8 cellular contexts compared by ENCODE assay signal in genomic region chr2:112584134-112584890, GRCh38. TPM values are rescaled to one million over a fixed set of nuclear protein-coding genes. Genes with fewer than 3 reads are reported as not detected.
A peak's percentile ranks its signal among the peaks of the same experiment; 100 is the strongest.
DNase-seq lines count a peak whose midpoint lies in the region; ATAC-seq and TF ChIP-seq lines count a peak whose summit lies in the region.

CHCHD5 (plus strand) TSS chr2:112584609; CDS start chr2:112584648, 39 bp downstream.

- peak within 1 kb of the TSS; percentile 86 to 95 for H3K4me3 Mint-ChIP-seq in H9
- H3K4me3 Mint-ChIP-seq in stimulated activated naive CD8-positive, alpha-beta T cell treated with anti-CD3 and anti-CD28 coated beads, Interleukin-15, amount 100 ng/mL, for 72 hours, result peak within 1 kb of the TSS; percentile 96 to 97

- H3K4me1 ChIP-seq in ES-I3 (ENCODE audit: insufficient read depth, low read length) (peaks cover 7% of the 10 kb centered on the region; the same call in 1 of the 2 replicates), H9 (ENCODE audit: insufficient read depth, low read length) (no peaks in the 10 kb centered on the region), MM.1S (ENCODE audit: low read length) (peaks cover 12% of the 10 kb centered on the region), SJCRH30 (peaks cover 6% of the 10 kb centered on the region; the same call in 1 of the 2 replicates)

- H3K27ac ChIP-seq in H9 (ENCODE audit: insufficient read length, low read depth, low read length), result peak within 1 kb of the TSS; percentile 79
- H3K27ac ChIP-seq in MM.1S (ENCODE audit: low read length), result peak within 1 kb of the TSS; percentile 99
- peak within 1 kb of the TSS; percentile 94 for H3K27ac ChIP-seq in SJCRH30
- H3K27ac ChIP-seq in neural cell (ENCODE audit: low read length), result peak within 1 kb of the TSS; percentile 93

- peak within 1 kb of the TSS; percentile 30 for H2BK5ac ChIP-seq in H9 (ENCODE audit: insufficient read length, low read length)

- TF ChIP-seq RAD21 in neural cell (conservative IDR thresholded peaks at IDR 0.05), result no peak

- peaks cover 5% of the 10 kb centered on the region for H3K36me3 ChIP-seq in ES-I3 (ENCODE audit: insufficient read depth, low read length)
- H3K36me3 ChIP-seq in MM.1S (replicated peaks; ENCODE audit: insufficient read depth, low read length), result no peaks in the 10 kb centered on the region
- no peaks in the 10 kb centered on the region; the same call in 1 of the 2 replicates for H3K36me3 ChIP-seq in SJCRH30
- no peaks in the 10 kb centered on the region for H3K36me3 ChIP-seq in neural cell (ENCODE audit: insufficient read depth, low read length)

- H3T11ph ChIP-seq in H9 (ENCODE audit: low read length), result no peak within 1 kb of the TSS

- H3F3A ChIP-seq in MM.1S (ENCODE audit: insufficient read depth, low read length), result peaks cover 26% of the 10 kb centered on the region
- no peaks in the 10 kb centered on the region for H3F3A ChIP-seq in neural cell (ENCODE audit: insufficient read depth, low read length, poor library complexity, severe bottlenecking)

- no peak within 1 kb of the TSS for H2BK20ac ChIP-seq in H9 (ENCODE audit: low read depth, low read length, poor library complexity, severe bottlenecking)

- H3K27me3 Mint-ChIP-seq in H9 (ENCODE audit: low read depth), result no peaks in the 10 kb centered on the region; the same call in 1 of the 2 replicates
- H3K27me3 Mint-ChIP-seq in stimulated activated naive CD8-positive, alpha-beta T cell treated with anti-CD3 and anti-CD28 coated beads, Interleukin-15, amount 100 ng/mL, for 72 hours, result no peaks in the 10 kb centered on the region

- H3K9ac ChIP-seq in ES-I3 (ENCODE audit: low read depth, low read length), result peak within 1 kb of the TSS; percentile 75
- H3K9ac ChIP-seq in H9 (ENCODE audit: extremely low read depth, insufficient read length, low read length), result peak within 1 kb of the TSS; percentile 90
- H3K9ac ChIP-seq in MM.1S (ENCODE audit: low read length), result peak within 1 kb of the TSS; percentile 79
- H3K9ac ChIP-seq in neural cell (ENCODE audit: low read length), result peak within 1 kb of the TSS; percentile 86

- H3K9me2 ChIP-seq in MM.1S (replicated peaks; ENCODE audit: insufficient read depth, low read length) (no peaks in the 10 kb centered on the region), neural cell (ENCODE audit: insufficient read depth, low read length) (no peaks in the 10 kb centered on the region)

- H2AFZ ChIP-seq in H9 (ENCODE audit: low read length) (no peak within 1 kb of the TSS), MM.1S (ENCODE audit: low read length) (peak within 1 kb of the TSS; percentile 76), neural cell (ENCODE audit: low read depth, low read length) (peak within 1 kb of the TSS; percentile 88)

- H2BK15ac ChIP-seq in H9 (ENCODE audit: low read depth, low read length), result peak within 1 kb of the TSS; percentile 18; the same call in 1 of the 2 replicates

- peak within 1 kb of the TSS; percentile 99 to 100 (median 99) for H3K27ac Mint-ChIP-seq in H9
- H3K27ac Mint-ChIP-seq in stimulated activated naive CD8-positive, alpha-beta T cell treated with anti-CD3 and anti-CD28 coated beads, Interleukin-15, amount 100 ng/mL, for 72 hours, result peak within 1 kb of the TSS; percentile 98 to 99

- peak within 1 kb of the TSS; percentile 28; the same call in 1 of the 2 replicates for H3K4ac ChIP-seq in H9 (ENCODE audit: low read depth, low read length)

- no peak within 1 kb of the TSS for H2BK120ac ChIP-seq in H9 (ENCODE audit: low read depth, low read length, poor library complexity, severe bottlenecking)

- peak within 1 kb of the TSS; percentile 33 for H2BK12ac ChIP-seq in H9 (ENCODE audit: insufficient read length, low read depth, low read length)

- peak; percentile 67 for TF ChIP-seq EP300 in neural cell (conservative IDR thresholded peaks at IDR 0.05; ENCODE audit: poor library complexity, severe bottlenecking)

- H3K4me1 Mint-ChIP-seq in H9, result peaks cover 17% of the 10 kb centered on the region in 2 experiments
- peaks cover 42% of the 10 kb centered on the region for H3K4me1 Mint-ChIP-seq in stimulated activated naive CD8-positive, alpha-beta T cell treated with anti-CD3 and anti-CD28 coated beads, Interleukin-15, amount 100 ng/mL, for 72 hours

- peak within 1 kb of the TSS; percentile 89 for H3K14ac ChIP-seq in H9 (ENCODE audit: insufficient read depth, low read length)

- peak; percentile 92 for ATAC-seq in stimulated activated naive CD8-positive, alpha-beta T cell treated with anti-CD3 and anti-CD28 coated beads, Interleukin-15, amount 100 ng/mL, for 72 hours

- TF ChIP-seq CTCF in H9 (conservative IDR thresholded peaks at IDR 0.05) (no peak; the same call in 2 of the 3 replicates), MM.1S (IDR thresholded peaks at IDR 0.05; ENCODE audit: low read length) (no peak), fibroblast of villous mesenchyme (IDR thresholded peaks at IDR 0.05; ENCODE audit: insufficient read depth, low read depth, low read length) (no peak), neural cell (IDR thresholded peaks at IDR 0.05; ENCODE audit: poor library complexity, severe bottlenecking) (peak; percentile 55)

- H3K9me3 ChIP-seq in ES-I3 (ENCODE audit: control insufficient read depth, insufficient read depth, low read length) (no peaks in the 10 kb centered on the region), H9 (ENCODE audit: control insufficient read depth, low read depth, low read length) (no peaks in the 10 kb centered on the region), MM.1S (replicated peaks; ENCODE audit: insufficient read depth, low read length) (no peaks in the 10 kb centered on the region), SJCRH30 (replicated peaks) (no peaks in the 10 kb centered on the region), neural cell (ENCODE audit: low read length) (no peaks in the 10 kb centered on the region)

- no peaks in the 10 kb centered on the region for H3K79me1 ChIP-seq in H9 (ENCODE audit: insufficient read depth, low read depth, low read length, poor library complexity, severe bottlenecking)

- H3K27me3 ChIP-seq in H9 (ENCODE audit: insufficient read depth, low read length) (no peaks in the 10 kb centered on the region), MM.1S (replicated peaks; ENCODE audit: insufficient read depth, low read length) (no peaks in the 10 kb centered on the region), SJCRH30 (no peaks in the 10 kb centered on the region), neural cell (ENCODE audit: insufficient read depth, low read depth, low read length) (no peaks in the 10 kb centered on the region)

- H3K79me2 ChIP-seq in H9 (ENCODE audit: insufficient read depth, low read length) (no peaks in the 10 kb centered on the region), MM.1S (ENCODE audit: low read length) (peaks cover 24% of the 10 kb centered on the region), neural cell (replicated peaks; ENCODE audit: insufficient read depth, low read length) (peaks cover 3% of the 10 kb centered on the region)

- no peak within 1 kb of the TSS for H4K91ac ChIP-seq in H9 (ENCODE audit: insufficient read length, low read depth, low read length)

- peak; percentile 95 for DNase-seq in H9
- DNase-seq in MM.1S, result peak; percentile 94
- DNase-seq in SJCRH30, result peak; percentile 93 to 95
- peak; percentile 92 for DNase-seq in activated gamma-delta T cell treated with Interleukin-2 at 50 U/mL for 16 hours
- peak; percentile 98 for DNase-seq in fibroblast of villous mesenchyme (ENCODE audit: low read depth)
- DNase-seq in stimulated activated naive CD8-positive, alpha-beta T cell treated with anti-CD3 and anti-CD28 coated beads, Interleukin-15, amount 100 ng/mL, for 72 hours, result peak; percentile 92 to 96

- H4K8ac ChIP-seq in H9 (replicated peaks; ENCODE audit: insufficient read length, low read depth, low read length), result no peak within 1 kb of the TSS

- peak within 1 kb of the TSS; percentile 88 for H3K4me2 ChIP-seq in H9 (ENCODE audit: insufficient read depth, insufficient read length, low read length)
- peak within 1 kb of the TSS; percentile 80 for H3K4me2 ChIP-seq in MM.1S (ENCODE audit: low read depth, low read length)
- peak within 1 kb of the TSS; percentile 93 for H3K4me2 ChIP-seq in neural cell (ENCODE audit: low read length)

- peaks cover 13 to 26% (median 19%) of the 10 kb centered on the region in 3 experiments for H3K36me3 Mint-ChIP-seq in H9 (ENCODE audit: insufficient read depth in 1 of 3, low read depth in 3 of 3)

- WGBS in H9 (ENCODE audit: extremely low coverage, insufficient read length, low lambda C conversion rate), result no CpG with 5 or more reads among the region's 54 CpGs

- H4K20me1 ChIP-seq in H9 (ENCODE audit: control insufficient read depth, insufficient read depth, insufficient read length) (no peaks in the 10 kb centered on the region), MM.1S (ENCODE audit: insufficient read depth, low read length) (no peaks in the 10 kb centered on the region), neural cell (ENCODE audit: insufficient read depth) (no peaks in the 10 kb centered on the region)

- H3K4me3 ChIP-seq in MM.1S (ENCODE audit: low read length) (peak within 1 kb of the TSS; percentile 91), SJCRH30 (peak within 1 kb of the TSS; percentile 77), fibroblast of villous mesenchyme (ENCODE audit: low read depth, low read length) (peak within 1 kb of the TSS; percentile 63), neural cell (ENCODE audit: low read length) (peak within 1 kb of the TSS; percentile 82)

- peak within 1 kb of the TSS; percentile 86 for H3K18ac ChIP-seq in H9 (ENCODE audit: insufficient read length, low read depth, low read length)

- no peak within 1 kb of the TSS for H3K56ac ChIP-seq in H9 (ENCODE audit: insufficient read length, low read depth, low read length)

- no peak within 1 kb of the TSS for H2AK5ac ChIP-seq in H9 (ENCODE audit: insufficient read length, low read length)

- peaks cover 13% of the 10 kb centered on the region for H3K23me2 ChIP-seq in H9 (ENCODE audit: insufficient read length, low read depth, low read length, poor library complexity, severe bottlenecking)

- H4K5ac ChIP-seq in H9 (ENCODE audit: insufficient read length, low read depth, low read length), result no peak within 1 kb of the TSS

- H3K23ac ChIP-seq in H9 (ENCODE audit: insufficient read length, low read depth, low read length), result no peak within 1 kb of the TSS

- no peaks in the 10 kb centered on the region for H3K9me3 Mint-ChIP-seq in H9
- H3K9me3 Mint-ChIP-seq in stimulated activated naive CD8-positive, alpha-beta T cell treated with anti-CD3 and anti-CD28 coated beads, Interleukin-15, amount 100 ng/mL, for 72 hours, result no peaks in the 10 kb centered on the region

TF ChIP-seq in neural cell, 6 proteins besides CTCF, POLR2A, EP300 and RAD21 (continues in another document):
- TF ChIP-seq MXI1 (conservative IDR thresholded peaks at IDR 0.05; ENCODE audit: poor library complexity, severe bottlenecking), result peak; percentile 79

RNA-seq across cellular contexts. Expression of gene CHCHD5, which starts in this region (rescaled TPM):
- total RNA-seq in H9 (2021) (30.6 and 32.3 TPM in 2 replicates), fibroblast of villous mesenchyme (3.9 and 7.4 TPM in 2 replicates)
- total RNA-seq in SJCRH30 (2014; rRNA removed; shearing (Covaris generic)), result 11.2 and 12.3 TPM in 2 replicates
- polyA plus RNA-seq in neural cell, result 34.9 and 41.1 TPM in 2 replicates
- polyA minus RNA-seq in neural cell, result 7.1 and 14.1 TPM in 2 replicates

Comparison
In these comparisons a context has a peak if more than half of its experiments do, and no peak if none do; other contexts are left out.
1. Peak in every context shown above with its lines: DNase-seq, ATAC-seq, H3K4me3 ChIP-seq and H3K27ac ChIP-seq.